Comparison of ENCODE assay signal across 19 cellular contexts in the genomic region with DNA sequence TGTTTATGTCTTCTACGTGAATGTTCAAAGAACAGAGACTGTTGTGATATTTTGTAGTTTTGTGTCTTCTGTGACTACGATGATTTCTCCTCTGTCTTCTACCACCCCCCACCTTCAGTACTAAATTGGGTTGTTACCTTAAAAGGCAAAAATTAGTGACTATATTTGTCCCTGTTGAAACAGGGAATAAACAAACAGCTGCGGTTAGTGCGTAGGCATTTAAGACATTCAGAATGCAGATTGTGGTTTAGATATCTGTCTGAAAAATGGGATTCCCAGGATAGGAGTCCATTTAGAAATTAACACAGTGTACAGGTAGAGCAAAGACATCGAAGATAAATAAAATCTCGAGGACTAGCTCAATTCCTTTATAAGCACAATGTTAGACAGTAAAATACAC. TPM values are rescaled to one million over a fixed set of nuclear protein-coding genes. Genes with fewer than 3 reads are reported as not detected.
"Had no signal": no experiment of that assay in that cellular context is flagged by ENCODE, and none has a peak within 500 bp of the region (broad histone marks: within the 10 kb centered on the region; RNA-seq: fewer than 3 reads in every experiment).

No MANE protein-coding gene starts in this region.

- H3K27ac Mint-ChIP-seq: activated CD8-positive, alpha-beta T cell treated with anti-CD3 and anti-CD28 coated beads for 36 hours; activated naive CD8-positive, alpha-beta T cell treated with anti-CD3 and anti-CD28 coated beads, Interleukin-2, amount 10 ng/mL, durations not matched to agents 7 days and 5 days; activated T-helper 17 cell treated with anti-CD3 and anti-CD28 coated beads, Interleukin-2, amount 50 U/mL, for 72 hours; brain; nephron progenitor cell; stimulated activated naive CD8-positive, alpha-beta T cell treated with anti-CD3 and anti-CD28 coated beads, Interleukin-15, Interleukin-2, amounts not matched to agents 100 ng/mL and 50 ng/mL, for 24 hours; T-helper 2 cell treated with Interferon-gamma antibody and Interleukin-4, amounts not matched to agents 5 μg/mL and 100 μg/mL, for 36 hours; type B pancreatic cell had no signal

- H3K27me3 ChIP-seq: gastroesophageal sphincter, heart left ventricle had no signal

- H3K4me3 ChIP-seq: gastroesophageal sphincter, heart left ventricle, left ventricle myocardium inferior had no signal

- H3K27ac ChIP-seq: gastroesophageal sphincter, heart left ventricle, left ventricle myocardium inferior had no signal

- H3K9me3 Mint-ChIP-seq: activated CD8-positive, alpha-beta T cell treated with anti-CD3 and anti-CD28 coated beads for 36 hours; activated naive CD8-positive, alpha-beta T cell treated with anti-CD3 and anti-CD28 coated beads, Interleukin-2, amount 10 ng/mL, durations not matched to agents 7 days and 5 days; nephron progenitor cell had no signal

- ATAC-seq: activated CD8-positive, alpha-beta T cell treated with anti-CD3 and anti-CD28 coated beads for 36 hours; activated T-helper 17 cell treated with anti-CD3 and anti-CD28 coated beads, Interleukin-2, amount 50 U/mL, for 72 hours; gastroesophageal sphincter; heart left ventricle had no signal

- H3K36me3 Mint-ChIP-seq: activated naive CD8-positive, alpha-beta T cell treated with anti-CD3 and anti-CD28 coated beads, Interleukin-2, amount 10 ng/mL, durations not matched to agents 7 days and 5 days; brain; type B pancreatic cell had no signal

- H3K4me3 Mint-ChIP-seq: activated CD8-positive, alpha-beta T cell treated with anti-CD3 and anti-CD28 coated beads for 36 hours; activated naive CD8-positive, alpha-beta T cell treated with anti-CD3 and anti-CD28 coated beads, Interleukin-2, amount 10 ng/mL, durations not matched to agents 7 days and 5 days; activated T-helper 17 cell treated with anti-CD3 and anti-CD28 coated beads, Interleukin-2, amount 50 U/mL, for 72 hours; brain; nephron progenitor cell; stimulated activated naive CD8-positive, alpha-beta T cell treated with anti-CD3 and anti-CD28 coated beads, Interleukin-15, Interleukin-2, amounts not matched to agents 100 ng/mL and 50 ng/mL, for 24 hours; T-helper 2 cell treated with Interferon-gamma antibody and Interleukin-4, amounts not matched to agents 5 μg/mL and 100 μg/mL, for 36 hours; type B pancreatic cell had no signal

- H3K27me3 Mint-ChIP-seq: activated CD8-positive, alpha-beta T cell treated with anti-CD3 and anti-CD28 coated beads for 36 hours; activated T-helper 17 cell treated with anti-CD3 and anti-CD28 coated beads, Interleukin-2, amount 50 U/mL, for 72 hours; brain; stimulated activated naive CD8-positive, alpha-beta T cell treated with anti-CD3 and anti-CD28 coated beads, Interleukin-15, Interleukin-2, amounts not matched to agents 100 ng/mL and 50 ng/mL, for 24 hours; type B pancreatic cell had no signal

- H3K4me1 ChIP-seq: heart left ventricle, left ventricle myocardium inferior had no signal

- H3K36me3 ChIP-seq: gastroesophageal sphincter, heart left ventricle, left ventricle myocardium inferior had no signal

- H3K9me3 ChIP-seq: gastroesophageal sphincter, heart left ventricle, left ventricle myocardium inferior had no signal

- H3K4me1 Mint-ChIP-seq: activated naive CD8-positive, alpha-beta T cell treated with anti-CD3 and anti-CD28 coated beads, Interleukin-2, amount 10 ng/mL, durations not matched to agents 7 days and 5 days; activated T-helper 17 cell treated with anti-CD3 and anti-CD28 coated beads, Interleukin-2, amount 50 U/mL, for 72 hours; nephron progenitor cell had no signal

- DNase-seq: activated CD4-positive, alpha-beta T cell treated with anti-CD3 and anti-CD28 coated beads for 48 hours; activated CD4-positive, CD25-positive, alpha-beta regulatory T cell; activated CD8-positive, alpha-beta T cell treated with anti-CD3 and anti-CD28 coated beads for 36 hours; activated naive CD4-positive, alpha-beta T cell treated with Interleukin-2 at 50 U/mL for 16 hours; activated naive CD8-positive, alpha-beta T cell treated with anti-CD3 and anti-CD28 coated beads, Interleukin-2, amount 10 ng/mL, durations not matched to agents 7 days and 5 days; activated T-cell treated with anti-CD3 and anti-CD28 coated beads, Interleukin-2, amount 50 U/mL, for 1 hour; effector CD4-positive, alpha-beta T cell; heart left ventricle; kidney glomerular epithelial cell; left ventricle myocardium inferior; mammary epithelial cell; nephron progenitor cell; occipital lobe had no signal

RNA-seq across cellular contexts. Expression of gene ARHGAP42, which starts 15.6 kb away (rescaled TPM):
- total RNA-seq: activated naive CD8-positive, alpha-beta T cell treated with anti-CD3 and anti-CD28 coated beads, Interleukin-2, amount 10 ng/mL, durations not matched to agents 7 days and 5 days; activated T-helper 17 cell treated with anti-CD3 and anti-CD28 coated beads, Interleukin-2, amount 50 U/mL, for 72 hours had no signal
